ENCODE assay signal across 7 cellular contexts in genomic region chr1:94819584-94819944, GRCh38. TPM values are rescaled to one million over a fixed set of nuclear protein-coding genes. Genes with fewer than 3 reads are reported as not detected.
DNase-seq lines count a peak whose midpoint lies in the region; ATAC-seq and TF ChIP-seq lines count a peak whose summit lies in the region.

No MANE protein-coding gene starts in this region.

- H3K4me3 ChIP-seq in HUES6 (ENCODE audit: low read depth, low read length) (peak overlapping the region; percentile 73), body of pancreas (peak overlapping the region; percentile 54 to 74), spleen (peak overlapping the region; percentile 14 to 76 (median 45))

- TF ChIP-seq POLR2A in body of pancreas (IDR thresholded peaks at IDR 0.05) (no peak), spleen (IDR thresholded peaks at IDR 0.05) (no peak)

- peak overlapping the region; percentile 62 for H3K9ac ChIP-seq in HUES6 (ENCODE audit: low read length)

- H3K4me1 ChIP-seq in HUES6 (ENCODE audit: control insufficient read depth, insufficient read depth, low read length) = peaks cover 13% of the 10 kb centered on the region
- H3K4me1 ChIP-seq in body of pancreas = peaks cover 42% of the 10 kb centered on the region
- H3K4me1 ChIP-seq in spleen = peaks cover 3 to 19% (median 12%) of the 10 kb centered on the region in 6 donors

- H3K27me3 ChIP-seq in HUES6 (ENCODE audit: control insufficient read depth, insufficient read depth, low read length) (peaks cover 23% of the 10 kb centered on the region), body of pancreas (no peaks in the 10 kb centered on the region), spleen (replicated peaks in 1 of 7) (peaks cover 0 to 43% (median 20%) of the 10 kb centered on the region in 7 donors)

- H3K27ac ChIP-seq in HUES6 (ENCODE audit: low read depth, low read length) (no peak overlapping the region), body of pancreas (peak overlapping the region; percentile 82 to 92 (median 90)), spleen (peak overlapping the region in 2 of 8 donors; percentile 21 to 30)

- intact Hi-C loops in body of pancreas (cut with DNase I) (no loop called here), spleen (cut with DNase I; ENCODE audit: low total_unique reads) (no loop called here)

- H3K9me3 ChIP-seq in HUES6 (ENCODE audit: control insufficient read depth, insufficient read depth, low read depth, low read length) = no peaks in the 10 kb centered on the region; the same call in 1 of the 2 replicates
- H3K9me3 ChIP-seq in body of pancreas = no peaks in the 10 kb centered on the region
- peaks cover 0 to 9% (median 0%) of the 10 kb centered on the region in 8 donors for H3K9me3 ChIP-seq in spleen

- DNase-seq in body of pancreas (no peak), kidney tubule cell (ENCODE audit: low spot score) (peak; percentile 32), spleen (no peak), dedifferentiated amniotic fluid mesenchymal stem cell (ENCODE audit: extremely low spot score) (no peak), LoVo (ENCODE audit: low spot score) (no peak)

- no peaks in the 10 kb centered on the region for H3K36me3 ChIP-seq in HUES6 (ENCODE audit: control insufficient read depth, insufficient read depth, low read length)
- no peaks in the 10 kb centered on the region for H3K36me3 ChIP-seq in body of pancreas (replicated peaks in 1 of 2; ENCODE audit: insufficient read depth in 1 of 2, low read depth in 2 of 2)
- H3K36me3 ChIP-seq in spleen = no peaks in the 10 kb centered on the region

- WGBS in body of pancreas, 2 donors = 9 to 12% methylated on average over 12 to 13 of the region's 13 CpGs
- WGBS in spleen, 5 donors = 47 to 59% (median 56%) methylated on average over 13 of the region's 13 CpGs

- ATAC-seq in body of pancreas (no peak), HG02970 (IDR thresholded peaks at IDR 0.05; ENCODE audit: low FRiP score, unreplicated experiment) (no peak)

- no peak for TF ChIP-seq CTCF in body of pancreas (IDR thresholded peaks at IDR 0.05)
- no peak for TF ChIP-seq CTCF in spleen (IDR thresholded peaks at IDR 0.05 in 8 of 11, conservative IDR thresholded peaks at IDR 0.05 in 3 of 11)

RNA-seq across cellular contexts. Expression of gene SLC44A3, which starts 0.6 kb away (rescaled TPM):
- total RNA-seq in body of pancreas (10 to 100 TPM; 17.8 to 32.9 TPM), spleen (1 to 10 TPM in 3 of 7 donors, under 1 TPM in 4; 0.65 to 4.0 (median 0.97) TPM)
- under 1 TPM; 0.28 to 0.58 (median 0.32) TPM for polyA plus RNA-seq in spleen
